In genomic region chr2:74391580-74392448, GRCh38 we compare ENCODE assay signal across 1 cellular context.
A peak's percentile ranks its signal among the peaks of the same experiment; 100 is the strongest.
TF ChIP-seq lines count a peak whose summit lies in the region.

No MANE protein-coding gene starts in this region.

TF ChIP-seq in HepG2, 621 proteins besides CTCF, POLR2A, EP300 and RAD21 (continued from another document and continues in another):
- TF ChIP-seq, protein P1, sequence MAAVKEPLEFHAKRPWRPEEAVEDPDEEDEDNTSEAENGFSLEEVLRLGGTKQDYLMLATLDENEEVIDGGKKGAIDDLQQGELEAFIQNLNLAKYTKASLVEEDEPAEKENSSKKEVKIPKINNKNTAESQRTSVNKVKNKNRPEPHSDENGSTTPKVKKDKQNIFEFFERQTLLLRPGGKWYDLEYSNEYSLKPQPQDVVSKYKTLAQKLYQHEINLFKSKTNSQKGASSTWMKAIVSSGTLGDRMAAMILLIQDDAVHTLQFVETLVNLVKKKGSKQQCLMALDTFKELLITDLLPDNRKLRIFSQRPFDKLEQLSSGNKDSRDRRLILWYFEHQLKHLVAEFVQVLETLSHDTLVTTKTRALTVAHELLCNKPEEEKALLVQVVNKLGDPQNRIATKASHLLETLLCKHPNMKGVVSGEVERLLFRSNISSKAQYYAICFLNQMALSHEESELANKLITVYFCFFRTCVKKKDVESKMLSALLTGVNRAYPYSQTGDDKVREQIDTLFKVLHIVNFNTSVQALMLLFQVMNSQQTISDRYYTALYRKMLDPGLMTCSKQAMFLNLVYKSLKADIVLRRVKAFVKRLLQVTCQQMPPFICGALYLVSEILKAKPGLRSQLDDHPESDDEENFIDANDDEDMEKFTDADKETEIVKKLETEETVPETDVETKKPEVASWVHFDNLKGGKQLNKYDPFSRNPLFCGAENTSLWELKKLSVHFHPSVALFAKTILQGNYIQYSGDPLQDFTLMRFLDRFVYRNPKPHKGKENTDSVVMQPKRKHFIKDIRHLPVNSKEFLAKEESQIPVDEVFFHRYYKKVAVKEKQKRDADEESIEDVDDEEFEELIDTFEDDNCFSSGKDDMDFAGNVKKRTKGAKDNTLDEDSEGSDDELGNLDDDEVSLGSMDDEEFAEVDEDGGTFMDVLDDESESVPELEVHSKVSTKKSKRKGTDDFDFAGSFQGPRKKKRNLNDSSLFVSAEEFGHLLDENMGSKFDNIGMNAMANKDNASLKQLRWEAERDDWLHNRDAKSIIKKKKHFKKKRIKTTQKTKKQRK (IDR thresholded peaks at IDR 0.05; ENCODE audit: low read length), result no peak
- TF ChIP-seq ZKSCAN5 (CRISPR knock-in tag; IDR thresholded peaks at IDR 0.05), result no peak
- no peak for TF ChIP-seq CENPX (CRISPR knock-in tag; IDR thresholded peaks at IDR 0.05)
- TF ChIP-seq MIER2 (CRISPR knock-in tag; IDR thresholded peaks at IDR 0.05), result no peak; the same call in 1 of the 2 replicates
- TF ChIP-seq BORCS8-MEF2B (CRISPR knock-in tag; IDR thresholded peaks at IDR 0.05), result no peak; the same call in none of the 2 replicates
- peak; percentile 63 for TF ChIP-seq GMEB1 (CRISPR knock-in tag; IDR thresholded peaks at IDR 0.05; ENCODE audit: borderline replicate concordance)
- TF ChIP-seq PRMT3 (CRISPR knock-in tag; IDR thresholded peaks at IDR 0.05; ENCODE audit: borderline replicate concordance, low read depth), result no peak
- peak; percentile 81; the same call in 1 of the 2 replicates for TF ChIP-seq IRX3 (CRISPR knock-in tag; IDR thresholded peaks at IDR 0.05; ENCODE audit: borderline replicate concordance, low read depth)
- no peak for TF ChIP-seq ATF6 (CRISPR knock-in tag; conservative IDR thresholded peaks at IDR 0.05)
- TF ChIP-seq SAFB2 (CRISPR knock-in tag; IDR thresholded peaks at IDR 0.05; ENCODE audit: borderline replicate concordance, low read depth), result no peak
- TF ChIP-seq HOXA7 (CRISPR knock-in tag; IDR thresholded peaks at IDR 0.05), result no peak
- 0 out of 2 replicates have a peak, but pooled peaks have one; percentile 11 for TF ChIP-seq NFKBIZ (CRISPR knock-in tag; IDR thresholded peaks at IDR 0.05)
- TF ChIP-seq SUZ12 (IDR thresholded peaks at IDR 0.05; ENCODE audit: low read depth, low read length), result no peak
- no peak for TF ChIP-seq ZBTB40 (IDR thresholded peaks at IDR 0.05)
- TF ChIP-seq ZBTB40 (CRISPR knock-in tag; IDR thresholded peaks at IDR 0.05), result no peak
- TF ChIP-seq SRSF9 (IDR thresholded peaks at IDR 0.05; ENCODE audit: borderline replicate concordance, insufficient read depth, low read depth, low read length, poor library complexity, severe bottlenecking), result no peak
- TF ChIP-seq BCL6 (CRISPR knock-in tag; IDR thresholded peaks at IDR 0.05), result peak; percentile 60; the same call in 1 of the 2 replicates
- TF ChIP-seq GTF2F1 (IDR thresholded peaks at IDR 0.05; ENCODE audit: low read length), result no peak; the same call in 1 of the 2 replicates
- no peak for TF ChIP-seq ZNF367 (CRISPR knock-in tag; IDR thresholded peaks at IDR 0.05; ENCODE audit: borderline replicate concordance)
- TF ChIP-seq ZNF564 (CRISPR knock-in tag; IDR thresholded peaks at IDR 0.05), result no peak
- no peak for TF ChIP-seq MIER3 (CRISPR knock-in tag; IDR thresholded peaks at IDR 0.05; ENCODE audit: borderline replicate concordance)
- TF ChIP-seq ZNF749 (CRISPR knock-in tag; IDR thresholded peaks at IDR 0.05; ENCODE audit: borderline replicate concordance), result 0 out of 2 replicates have a peak, but pooled peaks have one; percentile 85
- no peak for TF ChIP-seq KDM1A (CRISPR knock-in tag; IDR thresholded peaks at IDR 0.05)
- TF ChIP-seq JUND (CRISPR knock-in tag; IDR thresholded peaks at IDR 0.05), result no peak
- TF ChIP-seq, protein P2, sequence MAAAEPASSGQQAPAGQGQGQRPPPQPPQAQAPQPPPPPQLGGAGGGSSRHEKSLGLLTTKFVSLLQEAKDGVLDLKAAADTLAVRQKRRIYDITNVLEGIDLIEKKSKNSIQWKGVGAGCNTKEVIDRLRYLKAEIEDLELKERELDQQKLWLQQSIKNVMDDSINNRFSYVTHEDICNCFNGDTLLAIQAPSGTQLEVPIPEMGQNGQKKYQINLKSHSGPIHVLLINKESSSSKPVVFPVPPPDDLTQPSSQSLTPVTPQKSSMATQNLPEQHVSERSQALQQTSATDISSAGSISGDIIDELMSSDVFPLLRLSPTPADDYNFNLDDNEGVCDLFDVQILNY (CRISPR knock-in tag; conservative IDR thresholded peaks at IDR 0.05), result no peak
- TF ChIP-seq ZNF329 (CRISPR knock-in tag; IDR thresholded peaks at IDR 0.05; ENCODE audit: low read depth), result no peak
- TF ChIP-seq NFE2 (CRISPR knock-in tag; IDR thresholded peaks at IDR 0.05), result no peak
- TF ChIP-seq ZNF576 (CRISPR knock-in tag; IDR thresholded peaks at IDR 0.05), result 0 out of 2 replicates have a peak, but pooled peaks have one; percentile 25
- TF ChIP-seq ZSCAN5A (CRISPR knock-in tag; IDR thresholded peaks at IDR 0.05; ENCODE audit: borderline replicate concordance), result peak; percentile 77; the same call in 1 of the 2 replicates
- TF ChIP-seq AHR (CRISPR knock-in tag; IDR thresholded peaks at IDR 0.05), result peak; percentile 96
- no peak for TF ChIP-seq GMEB2 (CRISPR knock-in tag; IDR thresholded peaks at IDR 0.05; ENCODE audit: low read depth)
- TF ChIP-seq ZXDC (CRISPR knock-in tag; IDR thresholded peaks at IDR 0.05), result no peak
